In genomic region chr16:57559075-57559790, GRCh38 we compare ENCODE assay signal across 23 cellular contexts. TPM values are rescaled to one million over a fixed set of nuclear protein-coding genes. Genes with fewer than 3 reads are reported as not detected.
DNase-seq lines count a peak whose midpoint lies in the region; ATAC-seq and TF ChIP-seq lines count a peak whose summit lies in the region.
"Had no signal": no experiment of that assay in that cellular context is flagged by ENCODE, and none has a peak within 500 bp of the region (broad histone marks: within the 10 kb centered on the region; RNA-seq: fewer than 3 reads in every experiment).

No MANE protein-coding gene starts in this region.

- H3K56ac ChIP-seq in H9 (ENCODE audit: insufficient read length, low read depth, low read length): no peak overlapping the region

- TF ChIP-seq POLR2A in heart left ventricle (IDR thresholded peaks at IDR 0.05): no peak

- peaks cover 24 to 50% of the 10 kb centered on the region in 2 donors for H3K4me1 Mint-ChIP-seq in effector memory CD8-positive, alpha-beta T cell (ENCODE audit: low read depth in 2 of 2)
- peaks cover 73 to 76% of the 10 kb centered on the region in 2 donors for H3K4me1 Mint-ChIP-seq in natural killer cell
- H3K4me1 Mint-ChIP-seq in H9: peaks cover 0 to 4% of the 10 kb centered on the region in 2 experiments; a peak in 1 of 4 replicates
- H3K4me1 Mint-ChIP-seq: CD14-positive monocyte had no signal

- H4K20me1 ChIP-seq in H9 (ENCODE audit: control insufficient read depth, insufficient read depth, insufficient read length): no peaks in the 10 kb centered on the region
- no peaks in the 10 kb centered on the region for H4K20me1 ChIP-seq in hepatocyte (ENCODE audit: insufficient read depth, poor library complexity, severe bottlenecking)

- no peaks in the 10 kb centered on the region for H3K9me2 ChIP-seq in hepatocyte (replicated peaks; ENCODE audit: insufficient read depth)

- H3K23me2 ChIP-seq in H9 (ENCODE audit: insufficient read length, low read depth, low read length, poor library complexity, severe bottlenecking): no peaks in the 10 kb centered on the region

- intact Hi-C loops in heart left ventricle (cut with DNase I): no loop called here
- intact Hi-C loops in natural killer cell (cut with micrococcal nuclease): no loop called here

- no peak overlapping the region for H4K91ac ChIP-seq in H9 (ENCODE audit: insufficient read length, low read depth, low read length)

- H3K36me3 ChIP-seq in right atrium auricular region: no peaks in the 10 kb centered on the region
- no peaks in the 10 kb centered on the region for H3K36me3 ChIP-seq in heart left ventricle
- no peaks in the 10 kb centered on the region for H3K36me3 ChIP-seq in hepatocyte (replicated peaks; ENCODE audit: insufficient read depth, low read depth)
- H3K36me3 ChIP-seq: BE2C had no signal

- H4K5ac ChIP-seq in H9 (ENCODE audit: insufficient read length, low read depth, low read length): no peak overlapping the region

- no peak overlapping the region for H3K9ac ChIP-seq in H9 (ENCODE audit: extremely low read depth, insufficient read length, low read length)
- H3K9ac ChIP-seq: KMS-11 had no signal

- H3K27me3 Mint-ChIP-seq in effector memory CD8-positive, alpha-beta T cell: no peaks in the 10 kb centered on the region
- no peaks in the 10 kb centered on the region for H3K27me3 Mint-ChIP-seq in natural killer cell (ENCODE audit: low read depth in 2 of 2)
- peaks cover 32% of the 10 kb centered on the region for H3K27me3 Mint-ChIP-seq in H9 (ENCODE audit: low read depth)
- H3K27me3 Mint-ChIP-seq: IgD-negative memory B cell had no signal

- H2AK5ac ChIP-seq in H9 (ENCODE audit: insufficient read length, low read length): no peak overlapping the region

- H3K4me3 Mint-ChIP-seq in effector memory CD8-positive, alpha-beta T cell: no peak overlapping the region
- H3K4me3 Mint-ChIP-seq in natural killer cell: peak overlapping the region; percentile 4
- H3K4me3 Mint-ChIP-seq in H9: no peak overlapping the region
- H3K4me3 Mint-ChIP-seq: CD14-positive monocyte; CD8-positive, alpha-beta memory T cell had no signal

- H2AFZ ChIP-seq in H9 (ENCODE audit: low read length) (no peak overlapping the region), hepatocyte (no peak overlapping the region)

- H3K79me1 ChIP-seq in H9 (ENCODE audit: insufficient read depth, low read depth, low read length, poor library complexity, severe bottlenecking): no peaks in the 10 kb centered on the region

- ATAC-seq in heart left ventricle: no peak
- ATAC-seq in effector memory CD8-positive, alpha-beta T cell (replicated peaks): no peak
- no peak for ATAC-seq in natural killer cell

- DNase-seq in right atrium auricular region (ENCODE audit: low spot score) (peak; percentile 48), heart left ventricle (no peak), natural killer cell (no peak), H9 (no peak), hepatocyte (ENCODE audit: low spot score) (no peak)
- no peak for DNase-seq in effector memory CD8-positive, alpha-beta T cell
- DNase-seq in effector CD4-positive, alpha-beta T cell: no peak
- DNase-seq: BE2C; Calu3; CD8-positive, alpha-beta memory T cell; DMS79 treated with DMSO at 0.1 percent for 48 hours; GF-D8; MM.1S; NCI-H2029; NCI-H446; NCI-H524 treated with DMSO at 0.1 percent for 48 hours; NCI-H774 had no signal

- H2BK15ac ChIP-seq in H9 (ENCODE audit: low read depth, low read length): no peak overlapping the region

- peaks cover 22% of the 10 kb centered on the region for H3K36me3 Mint-ChIP-seq in effector memory CD8-positive, alpha-beta T cell (ENCODE audit: insufficient read depth)
- H3K36me3 Mint-ChIP-seq in natural killer cell (peaks cover 36% of the 10 kb centered on the region), H9 (ENCODE audit: insufficient read depth in 1 of 3, low read depth in 3 of 3) (peaks cover 3 to 15% (median 5%) of the 10 kb centered on the region in 3 experiments; a peak in 6 of 7 replicates)

- H2BK12ac ChIP-seq in H9 (ENCODE audit: insufficient read length, low read depth, low read length): no peak overlapping the region

- H3K4me1 ChIP-seq in right atrium auricular region (no peaks in the 10 kb centered on the region), heart left ventricle (no peaks in the 10 kb centered on the region), H9 (ENCODE audit: insufficient read depth, low read length) (no peaks in the 10 kb centered on the region), hepatocyte (ENCODE audit: insufficient read depth) (no peaks in the 10 kb centered on the region)

- H2BK20ac ChIP-seq in H9 (ENCODE audit: low read depth, low read length, poor library complexity, severe bottlenecking): no peak overlapping the region

- no peak overlapping the region for H3T11ph ChIP-seq in H9 (ENCODE audit: low read length)

- no peak overlapping the region for H3K23ac ChIP-seq in H9 (ENCODE audit: insufficient read length, low read depth, low read length)

- H3K18ac ChIP-seq in H9 (ENCODE audit: insufficient read length, low read depth, low read length): no peak overlapping the region

- no peak overlapping the region for H2BK120ac ChIP-seq in H9 (ENCODE audit: low read depth, low read length, poor library complexity, severe bottlenecking)

- no peak overlapping the region for H3K4ac ChIP-seq in H9 (ENCODE audit: low read depth, low read length)

- TF ChIP-seq CTCF in right atrium auricular region (IDR thresholded peaks at IDR 0.05) (no peak), heart left ventricle (IDR thresholded peaks at IDR 0.05) (no peak), natural killer cell (IDR thresholded peaks at IDR 0.05) (no peak), H9 (conservative IDR thresholded peaks at IDR 0.05) (no peak), hepatocyte (IDR thresholded peaks at IDR 0.05; ENCODE audit: poor library complexity) (no peak)

- no peak overlapping the region for H2BK5ac ChIP-seq in H9 (ENCODE audit: insufficient read length, low read length)

- H3K27ac ChIP-seq in right atrium auricular region (no peak overlapping the region), heart left ventricle (no peak overlapping the region), H9 (ENCODE audit: insufficient read length, low read depth, low read length) (no peak overlapping the region), hepatocyte (no peak overlapping the region)
- H3K27ac ChIP-seq: HL-60, KMS-11 had no signal

- H3K27me3 ChIP-seq in right atrium auricular region: no peaks in the 10 kb centered on the region
- H3K27me3 ChIP-seq in heart left ventricle: peaks cover 0 to 4% (median 0%) of the 10 kb centered on the region in 9 donors
- H3K27me3 ChIP-seq in H9 (ENCODE audit: insufficient read depth, low read length): no peaks in the 10 kb centered on the region
- no peaks in the 10 kb centered on the region for H3K27me3 ChIP-seq in hepatocyte
- H3K27me3 ChIP-seq: BE2C had no signal

- peak overlapping the region; percentile 38 to 49 for H3K27ac Mint-ChIP-seq in effector memory CD8-positive, alpha-beta T cell
- H3K27ac Mint-ChIP-seq in natural killer cell (peak overlapping the region in 1 of 2 donors; percentile 92), H9 (no peak overlapping the region)
- H3K27ac Mint-ChIP-seq: IgD-negative memory B cell had no signal

- H3K4me2 ChIP-seq in H9 (ENCODE audit: insufficient read depth, insufficient read length, low read length): no peak overlapping the region
- H3K4me2 ChIP-seq in hepatocyte: no peak overlapping the region
- H3K4me2 ChIP-seq: KMS-11 had no signal

- H3K9me3 Mint-ChIP-seq in effector memory CD8-positive, alpha-beta T cell: peaks cover 0 to 6% of the 10 kb centered on the region in 2 donors
- H3K9me3 Mint-ChIP-seq in natural killer cell (peaks cover 2 to 7% of the 10 kb centered on the region in 2 donors), H9 (peaks cover 3 to 13% of the 10 kb centered on the region in 2 experiments; a peak in 4 of 5 replicates)

- H3K14ac ChIP-seq in H9 (ENCODE audit: insufficient read depth, low read length): no peak overlapping the region

- H3K79me2 ChIP-seq in H9 (ENCODE audit: insufficient read depth, low read length): no peaks in the 10 kb centered on the region
- no peaks in the 10 kb centered on the region for H3K79me2 ChIP-seq in hepatocyte

- H4K8ac ChIP-seq in H9 (replicated peaks; ENCODE audit: insufficient read length, low read depth, low read length): no peak overlapping the region

- H3K4me3 ChIP-seq in right atrium auricular region (no peak overlapping the region), heart left ventricle (no peak overlapping the region), hepatocyte (no peak overlapping the region)

- 81 to 86% (median 84%) methylated on average over 4 of the region's 4 CpGs for WGBS in heart left ventricle, 4 donors
- no CpG with 5 or more reads among the region's 4 CpGs for WGBS in H9 (ENCODE audit: extremely low coverage, insufficient read length, low lambda C conversion rate)
- 58% methylated on average over 4 of the region's 4 CpGs for WGBS in hepatocyte (ENCODE audit: low lambda C conversion rate, missing lambda C conversion rate)

- peaks cover 0 to 21% of the 10 kb centered on the region in 2 donors for H3K9me3 ChIP-seq in right atrium auricular region
- peaks cover 0 to 20% (median 6%) of the 10 kb centered on the region in 12 donors for H3K9me3 ChIP-seq in heart left ventricle
- no peaks in the 10 kb centered on the region for H3K9me3 ChIP-seq in H9 (ENCODE audit: control insufficient read depth, low read depth, low read length)
- H3K9me3 ChIP-seq in hepatocyte (ENCODE audit: low read depth): no peaks in the 10 kb centered on the region
- H3K9me3 ChIP-seq: BE2C had no signal

RNA-seq across cellular contexts. Expression of gene ADGRG5, which starts 16.8 kb away (rescaled TPM):
- total RNA-seq in right atrium auricular region (under 1 TPM; 0.08 to 0.44 TPM), heart left ventricle (1 to 10 TPM in 1 of 9 donors, under 1 TPM in 3, not detected in 5; 0.07 to 1.4 (median 0.11) TPM), natural killer cell (100 to 1,000 TPM in 1 of 3 donors, 10 to 100 TPM in 2; 83.2 to 118 (median 94.5) TPM), H9 (2021) (11.7 and 12.1 TPM in 2 replicates), hepatocyte (1.1 and 2.2 TPM in 2 replicates)
- polyA plus RNA-seq in heart left ventricle (under 1 TPM in 1 of 2 donors, not detected in 1; 0.04 TPM), hepatocyte (1.9 and 2.9 TPM in 2 replicates)
- total RNA-seq: A673, H4 had no signal

RNA-seq across cellular contexts. Expression of gene CCDC102A, which starts 22.9 kb away (rescaled TPM):
- total RNA-seq in right atrium auricular region (10 to 100 TPM; 11.2 to 15.1 TPM), heart left ventricle (10 to 100 TPM in 2 of 9 donors, 1 to 10 TPM in 7; 3.3 to 17.0 (median 6.8) TPM), natural killer cell (10 to 100 TPM; 15.5 to 24.4 (median 17.1) TPM), H9 (2021) (6.6 and 8.2 TPM in 2 replicates), hepatocyte (10.5 and 11.4 TPM in 2 replicates)
- polyA plus RNA-seq in heart left ventricle (1 to 10 TPM; 4.4 to 8.1 TPM), hepatocyte (13.1 and 17.2 TPM in 2 replicates)
- polyA plus RNA-seq: CD14-positive monocyte had no signal

Comparison
In these comparisons a context has a peak if more than half of its experiments do, and no peak if none do; other contexts are left out.
1. H3K27ac Mint-ChIP-seq: peak in effector memory CD8-positive, alpha-beta T cell (2 of 2); none in H9 (0 of 3).